Comparison of ENCODE assay signal across 1 cellular context in the genomic region with DNA sequence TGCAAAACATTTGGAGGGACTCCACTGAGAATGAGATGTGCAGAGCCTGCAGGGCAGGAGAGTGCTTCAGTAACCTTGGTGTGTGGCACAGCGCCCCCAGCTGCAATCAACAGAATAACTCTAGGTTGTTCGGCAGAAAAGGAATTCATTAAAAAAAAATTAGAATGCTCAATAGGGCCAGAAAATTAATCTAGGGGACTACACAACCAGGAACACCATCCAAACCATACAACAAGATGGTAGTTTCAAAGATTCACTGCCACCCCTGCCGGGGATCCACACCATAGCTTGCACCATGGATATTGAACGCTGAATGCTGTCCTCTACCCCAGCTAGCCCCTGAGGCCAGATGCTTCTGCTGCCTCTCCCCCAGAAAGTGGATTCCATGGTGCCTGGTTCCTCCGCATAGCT.
TF ChIP-seq lines count a peak whose summit lies in the region.

No MANE protein-coding gene starts in this region.

TF ChIP-seq in HepG2, 621 proteins besides CTCF, POLR2A, EP300 and RAD21 (continued from another document):
- TF ChIP-seq, protein P1, sequence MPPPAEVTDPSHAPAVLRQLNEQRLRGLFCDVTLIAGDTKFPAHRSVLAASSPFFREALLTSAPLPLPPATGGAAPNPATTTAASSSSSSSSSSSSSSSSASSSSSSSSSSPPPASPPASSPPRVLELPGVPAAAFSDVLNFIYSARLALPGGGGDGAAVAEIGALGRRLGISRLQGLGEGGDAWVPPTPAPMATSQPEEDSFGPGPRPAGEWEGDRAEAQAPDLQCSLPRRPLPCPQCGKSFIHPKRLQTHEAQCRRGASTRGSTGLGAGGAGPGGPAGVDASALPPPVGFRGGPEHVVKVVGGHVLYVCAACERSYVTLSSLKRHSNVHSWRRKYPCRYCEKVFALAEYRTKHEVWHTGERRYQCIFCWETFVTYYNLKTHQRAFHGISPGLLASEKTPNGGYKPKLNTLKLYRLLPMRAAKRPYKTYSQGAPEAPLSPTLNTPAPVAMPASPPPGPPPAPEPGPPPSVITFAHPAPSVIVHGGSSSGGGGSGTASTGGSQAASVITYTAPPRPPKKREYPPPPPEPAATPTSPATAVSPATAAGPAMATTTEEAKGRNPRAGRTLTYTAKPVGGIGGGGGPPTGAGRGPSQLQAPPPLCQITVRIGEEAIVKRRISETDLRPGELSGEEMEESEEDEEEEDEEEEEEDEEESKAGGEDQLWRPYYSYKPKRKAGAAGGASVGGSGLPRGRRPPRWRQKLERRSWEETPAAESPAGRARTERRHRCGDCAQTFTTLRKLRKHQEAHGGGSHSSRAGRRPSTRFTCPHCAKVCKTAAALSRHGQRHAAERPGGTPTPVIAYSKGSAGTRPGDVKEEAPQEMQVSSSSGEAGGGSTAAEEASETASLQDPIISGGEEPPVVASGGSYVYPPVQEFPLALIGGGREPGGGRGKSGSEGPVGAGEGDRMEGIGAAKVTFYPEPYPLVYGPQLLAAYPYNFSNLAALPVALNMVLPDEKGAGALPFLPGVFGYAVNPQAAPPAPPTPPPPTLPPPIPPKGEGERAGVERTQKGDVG (CRISPR knock-in tag; IDR thresholded peaks at IDR 0.05; ENCODE audit: borderline replicate concordance), result no peak
- TF ChIP-seq NFYC (CRISPR knock-in tag; IDR thresholded peaks at IDR 0.05) (no peak), ZNF468 (CRISPR knock-in tag; IDR thresholded peaks at IDR 0.05) (no peak), ZNF124 (CRISPR knock-in tag; IDR thresholded peaks at IDR 0.05) (no peak), FOXC1 (CRISPR knock-in tag; IDR thresholded peaks at IDR 0.05; ENCODE audit: borderline replicate concordance) (no peak), XRCC5 (optimal IDR thresholded peaks at IDR 0.05; ENCODE audit: low read length) (peak; percentile 84), ZFP41 (CRISPR knock-in tag; IDR thresholded peaks at IDR 0.05; ENCODE audit: borderline replicate concordance) (no peak), IRF2 (CRISPR knock-in tag; IDR thresholded peaks at IDR 0.05) (0 out of 2 replicates have a peak, but pooled peaks have one; percentile 16), ZMYM4 (CRISPR knock-in tag; IDR thresholded peaks at IDR 0.05) (0 out of 2 replicates have a peak, but pooled peaks have one; percentile 25), ZSCAN31 (CRISPR knock-in tag; IDR thresholded peaks at IDR 0.05; ENCODE audit: low read depth) (no peak), KDM4B (CRISPR knock-in tag; IDR thresholded peaks at IDR 0.05) (no peak), GATA4 (IDR thresholded peaks at IDR 0.05; ENCODE audit: borderline replicate concordance, low read depth) (no peak), SALL1 (CRISPR knock-in tag; IDR thresholded peaks at IDR 0.05) (0 out of 2 replicates have a peak, but pooled peaks have one; percentile 8), TGIF2 (CRISPR knock-in tag; IDR thresholded peaks at IDR 0.05) (no peak), ZNF552 (CRISPR knock-in tag; IDR thresholded peaks at IDR 0.05; ENCODE audit: borderline replicate concordance) (no peak), SUZ12 (IDR thresholded peaks at IDR 0.05; ENCODE audit: low read depth, low read length) (no peak), KDM2A (CRISPR knock-in tag; IDR thresholded peaks at IDR 0.05; ENCODE audit: borderline replicate concordance, low read depth) (0 out of 2 replicates have a peak, but pooled peaks have one; percentile 28), CHCHD3 (CRISPR knock-in tag; IDR thresholded peaks at IDR 0.05) (no peak), ZNF790 (CRISPR knock-in tag; IDR thresholded peaks at IDR 0.05; ENCODE audit: borderline replicate concordance) (no peak), ZFAT (CRISPR knock-in tag; conservative IDR thresholded peaks at IDR 0.05) (no peak)
- TF ChIP-seq, protein P2, sequence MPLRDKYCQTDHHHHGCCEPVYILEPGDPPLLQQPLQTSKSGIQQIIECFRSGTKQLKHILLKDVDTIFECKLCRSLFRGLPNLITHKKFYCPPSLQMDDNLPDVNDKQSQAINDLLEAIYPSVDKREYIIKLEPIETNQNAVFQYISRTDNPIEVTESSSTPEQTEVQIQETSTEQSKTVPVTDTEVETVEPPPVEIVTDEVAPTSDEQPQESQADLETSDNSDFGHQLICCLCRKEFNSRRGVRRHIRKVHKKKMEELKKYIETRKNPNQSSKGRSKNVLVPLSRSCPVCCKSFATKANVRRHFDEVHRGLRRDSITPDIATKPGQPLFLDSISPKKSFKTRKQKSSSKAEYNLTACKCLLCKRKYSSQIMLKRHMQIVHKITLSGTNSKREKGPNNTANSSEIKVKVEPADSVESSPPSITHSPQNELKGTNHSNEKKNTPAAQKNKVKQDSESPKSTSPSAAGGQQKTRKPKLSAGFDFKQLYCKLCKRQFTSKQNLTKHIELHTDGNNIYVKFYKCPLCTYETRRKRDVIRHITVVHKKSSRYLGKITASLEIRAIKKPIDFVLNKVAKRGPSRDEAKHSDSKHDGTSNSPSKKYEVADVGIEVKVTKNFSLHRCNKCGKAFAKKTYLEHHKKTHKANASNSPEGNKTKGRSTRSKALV (CRISPR knock-in tag; IDR thresholded peaks at IDR 0.05), result no peak
- TF ChIP-seq, protein P3, sequence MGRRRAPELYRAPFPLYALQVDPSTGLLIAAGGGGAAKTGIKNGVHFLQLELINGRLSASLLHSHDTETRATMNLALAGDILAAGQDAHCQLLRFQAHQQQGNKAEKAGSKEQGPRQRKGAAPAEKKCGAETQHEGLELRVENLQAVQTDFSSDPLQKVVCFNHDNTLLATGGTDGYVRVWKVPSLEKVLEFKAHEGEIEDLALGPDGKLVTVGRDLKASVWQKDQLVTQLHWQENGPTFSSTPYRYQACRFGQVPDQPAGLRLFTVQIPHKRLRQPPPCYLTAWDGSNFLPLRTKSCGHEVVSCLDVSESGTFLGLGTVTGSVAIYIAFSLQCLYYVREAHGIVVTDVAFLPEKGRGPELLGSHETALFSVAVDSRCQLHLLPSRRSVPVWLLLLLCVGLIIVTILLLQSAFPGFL (CRISPR knock-in tag; IDR thresholded peaks at IDR 0.05), result no peak
- TF ChIP-seq, protein P4, sequence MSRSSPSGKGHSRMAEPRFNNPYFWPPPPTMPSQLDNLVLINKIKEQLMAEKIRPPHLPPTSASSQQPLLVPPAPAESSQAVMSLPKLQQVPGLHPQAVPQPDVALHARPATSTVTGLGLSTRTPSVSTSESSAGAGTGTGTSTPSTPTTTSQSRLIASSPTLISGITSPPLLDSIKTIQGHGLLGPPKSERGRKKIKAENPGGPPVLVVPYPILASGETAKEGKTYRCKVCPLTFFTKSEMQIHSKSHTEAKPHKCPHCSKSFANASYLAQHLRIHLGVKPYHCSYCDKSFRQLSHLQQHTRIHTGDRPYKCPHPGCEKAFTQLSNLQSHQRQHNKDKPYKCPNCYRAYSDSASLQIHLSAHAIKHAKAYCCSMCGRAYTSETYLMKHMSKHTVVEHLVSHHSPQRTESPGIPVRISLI (CRISPR knock-in tag; IDR thresholded peaks at IDR 0.05; ENCODE audit: borderline replicate concordance), result peak; percentile 57; the same call in 1 of the 2 replicates
- TF ChIP-seq, protein P5, sequence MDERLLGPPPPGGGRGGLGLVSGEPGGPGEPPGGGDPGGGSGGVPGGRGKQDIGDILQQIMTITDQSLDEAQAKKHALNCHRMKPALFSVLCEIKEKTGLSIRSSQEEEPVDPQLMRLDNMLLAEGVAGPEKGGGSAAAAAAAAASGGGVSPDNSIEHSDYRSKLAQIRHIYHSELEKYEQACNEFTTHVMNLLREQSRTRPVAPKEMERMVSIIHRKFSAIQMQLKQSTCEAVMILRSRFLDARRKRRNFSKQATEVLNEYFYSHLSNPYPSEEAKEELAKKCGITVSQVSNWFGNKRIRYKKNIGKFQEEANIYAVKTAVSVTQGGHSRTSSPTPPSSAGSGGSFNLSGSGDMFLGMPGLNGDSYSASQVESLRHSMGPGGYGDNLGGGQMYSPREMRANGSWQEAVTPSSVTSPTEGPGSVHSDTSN (CRISPR knock-in tag; IDR thresholded peaks at IDR 0.05), result no peak
- TF ChIP-seq, protein P6, sequence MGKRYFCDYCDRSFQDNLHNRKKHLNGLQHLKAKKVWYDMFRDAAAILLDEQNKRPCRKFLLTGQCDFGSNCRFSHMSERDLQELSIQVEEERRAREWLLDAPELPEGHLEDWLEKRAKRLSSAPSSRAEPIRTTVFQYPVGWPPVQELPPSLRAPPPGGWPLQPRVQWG (CRISPR knock-in tag; IDR thresholded peaks at IDR 0.05; ENCODE audit: borderline replicate concordance, low read depth), result no peak
- TF ChIP-seq, protein P7, sequence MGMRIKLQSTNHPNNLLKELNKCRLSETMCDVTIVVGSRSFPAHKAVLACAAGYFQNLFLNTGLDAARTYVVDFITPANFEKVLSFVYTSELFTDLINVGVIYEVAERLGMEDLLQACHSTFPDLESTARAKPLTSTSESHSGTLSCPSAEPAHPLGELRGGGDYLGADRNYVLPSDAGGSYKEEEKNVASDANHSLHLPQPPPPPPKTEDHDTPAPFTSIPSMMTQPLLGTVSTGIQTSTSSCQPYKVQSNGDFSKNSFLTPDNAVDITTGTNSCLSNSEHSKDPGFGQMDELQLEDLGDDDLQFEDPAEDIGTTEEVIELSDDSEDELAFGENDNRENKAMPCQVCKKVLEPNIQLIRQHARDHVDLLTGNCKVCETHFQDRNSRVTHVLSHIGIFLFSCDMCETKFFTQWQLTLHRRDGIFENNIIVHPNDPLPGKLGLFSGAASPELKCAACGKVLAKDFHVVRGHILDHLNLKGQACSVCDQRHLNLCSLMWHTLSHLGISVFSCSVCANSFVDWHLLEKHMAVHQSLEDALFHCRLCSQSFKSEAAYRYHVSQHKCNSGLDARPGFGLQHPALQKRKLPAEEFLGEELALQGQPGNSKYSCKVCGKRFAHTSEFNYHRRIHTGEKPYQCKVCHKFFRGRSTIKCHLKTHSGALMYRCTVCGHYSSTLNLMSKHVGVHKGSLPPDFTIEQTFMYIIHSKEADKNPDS (CRISPR knock-in tag; IDR thresholded peaks at IDR 0.05), result no peak
